Comparison of ENCODE assay signal across 22 cellular contexts in genomic region chrX:45669715-45670360, GRCh38.
A peak's percentile ranks its signal among the peaks of the same experiment; 100 is the strongest.
DNase-seq lines count a peak whose midpoint lies in the region; ATAC-seq, FAIRE-seq and TF ChIP-seq lines count a peak whose summit lies in the region.
"Had no signal": no experiment of that assay in that cellular context is flagged by ENCODE, and none has a peak within 500 bp of the region (broad histone marks: within the 10 kb centered on the region; RNA-seq: fewer than 3 reads in every experiment).

No MANE protein-coding gene starts in this region.

- H2AFZ ChIP-seq in keratinocyte (ENCODE audit: control insufficient read depth, low read length), result no peak overlapping the region

- no peak overlapping the region for H3K4me2 ChIP-seq in keratinocyte (ENCODE audit: control insufficient read depth, extremely low read depth, insufficient read depth, low read depth, low read length)
- H3K4me2 ChIP-seq: KMS-11 had no signal

- H3K27me3 ChIP-seq in AG04450 (ENCODE audit: control insufficient read depth, insufficient read depth, low read length), result no peaks in the 10 kb centered on the region
- no peaks in the 10 kb centered on the region for H3K27me3 ChIP-seq in brain microvascular endothelial cell (replicated peaks)
- H3K27me3 ChIP-seq in keratinocyte (ENCODE audit: control insufficient read depth, extremely low read depth, insufficient read depth, low read length), result no peaks in the 10 kb centered on the region
- H3K27me3 ChIP-seq: stomach had no signal

- dilution Hi-C loops in keratinocyte (cut with MboI; ENCODE audit: extremely low pct_ligation_motif_present, low sequenced_read_pairs), result no loop called here

- FAIRE-seq in keratinocyte (lab: Jason Lieb, UNC), result peak; percentile 55
- FAIRE-seq: A204.1, GM12892 had no signal

- no peak overlapping the region for H3K9ac ChIP-seq in keratinocyte (ENCODE audit: control insufficient read depth, extremely low read depth, insufficient read depth, low read length)
- H3K9ac ChIP-seq: KMS-11 had no signal

- H3K9me3 ChIP-seq in AG04450 (ENCODE audit: control insufficient read depth, insufficient read depth, low read length) (peaks cover 3% of the 10 kb centered on the region; the same call in 1 of the 2 replicates), keratinocyte (ENCODE audit: control insufficient read depth, low read depth, low read length) (no peaks in the 10 kb centered on the region), mucosa of descending colon (no peaks in the 10 kb centered on the region)
- H3K9me3 ChIP-seq: stomach, upper lobe of left lung had no signal

- CTCF ChIA-PET in AG04450 (lab: Charles Lee), result no interaction called here

- H3K4me3 ChIP-seq in AG04450 (ENCODE audit: low read depth, low read length) (no peak overlapping the region), brain microvascular endothelial cell (ENCODE audit: low read depth, low read length) (no peak overlapping the region), keratinocyte (ENCODE audit: control insufficient read depth in 2 of 3, extremely low read depth in 1 of 3, insufficient read depth in 2 of 3, low read depth in 1 of 3, low read length in 3 of 3) (no peak overlapping the region), mucosa of descending colon (no peak overlapping the region)
- H3K4me3 ChIP-seq: skin epidermis, stomach, upper lobe of left lung had no signal

- H3K4me1 ChIP-seq in keratinocyte (ENCODE audit: control insufficient read depth, extremely low read depth, insufficient read depth, low read length), result peaks cover 20% of the 10 kb centered on the region
- H3K4me1 ChIP-seq in mucosa of descending colon (ENCODE audit: low read depth), result no peaks in the 10 kb centered on the region
- H3K4me1 ChIP-seq: stomach had no signal

- H3K9me1 ChIP-seq in keratinocyte (ENCODE audit: control insufficient read depth, extremely low read depth, insufficient read depth, low read length), result no peaks in the 10 kb centered on the region

- peak overlapping the region; percentile 70 for H3K27ac ChIP-seq in AG04450 (ENCODE audit: low read depth, low read length)
- H3K27ac ChIP-seq in brain microvascular endothelial cell, result peak overlapping the region; percentile 83
- H3K27ac ChIP-seq in keratinocyte (ENCODE audit: control insufficient read depth, insufficient read depth, low read length), result no peak overlapping the region
- H3K27ac ChIP-seq: KMS-11, skin epidermis, stomach, upper lobe of left lung had no signal

- intact Hi-C loops in mucosa of descending colon (cut with DNase I, micrococcal nuclease), result no loop called here

- H3K36me3 ChIP-seq in brain microvascular endothelial cell (replicated peaks) (no peaks in the 10 kb centered on the region), keratinocyte (ENCODE audit: control insufficient read depth in 2 of 2, extremely low read depth in 1 of 2, insufficient read depth in 2 of 2, low read length in 2 of 2) (no peaks in the 10 kb centered on the region), mucosa of descending colon (ENCODE audit: low read depth) (no peaks in the 10 kb centered on the region)
- H3K36me3 ChIP-seq: stomach, upper lobe of left lung had no signal

- H3K79me2 ChIP-seq in keratinocyte (ENCODE audit: control insufficient read depth, insufficient read depth, low read length), result no peaks in the 10 kb centered on the region

- ATAC-seq in GM21528 (IDR thresholded peaks at IDR 0.05; ENCODE audit: low FRiP score, unreplicated experiment) (no peak), mucosa of descending colon (no peak), HG03571 (IDR thresholded peaks at IDR 0.05; ENCODE audit: unreplicated experiment) (no peak)
- ATAC-seq: activated naive CD8-positive, alpha-beta T cell treated with anti-CD3 and anti-CD28 coated beads, Interleukin-2, amount 50 U/mL, for 24 hours; activated T-helper 17 cell treated with anti-CD3 and anti-CD28 coated beads, Interleukin-2, amount 50 U/mL, for 72 hours had no signal

- no peaks in the 10 kb centered on the region for H4K20me1 ChIP-seq in keratinocyte (ENCODE audit: control insufficient read depth, extremely low read depth, insufficient read depth, low read length)

- DNase-seq in AG04450 (ENCODE audit: low read depth, low spot score) (peak; percentile 29), HT1080 (ENCODE audit: low read depth) (peak; percentile 10), brain microvascular endothelial cell (no peak), keratinocyte (ENCODE audit: low read depth, low spot score) (no peak), activated gamma-delta T cell treated with Interleukin-2 at 50 U/mL for 16 hours (no peak), mucosa of descending colon (no peak)
- DNase-seq: activated CD4-positive, alpha-beta T cell treated with anti-CD3 and anti-CD28 coated beads for 48 hours; activated naive CD8-positive, alpha-beta T cell treated with anti-CD3 and anti-CD28 coated beads, Interleukin-2, amount 50 U/mL, for 24 hours; effector CD8-positive, alpha-beta T cell; hippocampal formation; islet precursor cell; naive B cell; stimulated activated CD4-positive, alpha-beta T cell treated with anti-CD3 and anti-CD28 coated beads, Interleukin-4, amount 100 ng/mL, for 24 hours; stomach; upper lobe of left lung had no signal

- TF ChIP-seq CTCF in AG04450 (IDR thresholded peaks at IDR 0.05; ENCODE audit: low read depth, low read length) (no peak), brain microvascular endothelial cell (IDR thresholded peaks at IDR 0.05; ENCODE audit: low read depth, low read length, missing control alignments) (no peak), keratinocyte (optimal IDR thresholded peaks at IDR 0.05 in 1 of 3, IDR thresholded peaks at IDR 0.05 in 1 of 3, conservative IDR thresholded peaks at IDR 0.05 in 1 of 3; ENCODE audit: extremely low read depth in 1 of 3, insufficient read depth in 2 of 3, low read length in 3 of 3) (no peak), mucosa of descending colon (IDR thresholded peaks at IDR 0.05) (no peak)

- in situ Hi-C loops in brain microvascular endothelial cell (cut with HindIII; ENCODE audit: low pct_ligation_motif_present, low sequenced_read_pairs), result no loop called here

- POLR2A ChIA-PET in AG04450 (lab: Yijun Ruan, JAX), result interaction anchor here (0.5 to 3.9 kb wide), 6 partner anchors 28 to 153 kb away, joined by 3 to 21 read pairs (median 4); no protein-coding TSS in a partner anchor

Comparison
In these comparisons a context has a peak if more than half of its experiments do, and no peak if none do; other contexts are left out.
1. DNase-seq: peak in AG04450 (single experiment) and HT1080 (single experiment); none in brain microvascular endothelial cell (single experiment), keratinocyte (single experiment), activated gamma-delta T cell treated with Interleukin-2 at 50 U/mL for 16 hours (single experiment) and mucosa of descending colon (0 of 3).